Comparison of ENCODE assay signal across 20 cellular contexts in the genomic region with DNA sequence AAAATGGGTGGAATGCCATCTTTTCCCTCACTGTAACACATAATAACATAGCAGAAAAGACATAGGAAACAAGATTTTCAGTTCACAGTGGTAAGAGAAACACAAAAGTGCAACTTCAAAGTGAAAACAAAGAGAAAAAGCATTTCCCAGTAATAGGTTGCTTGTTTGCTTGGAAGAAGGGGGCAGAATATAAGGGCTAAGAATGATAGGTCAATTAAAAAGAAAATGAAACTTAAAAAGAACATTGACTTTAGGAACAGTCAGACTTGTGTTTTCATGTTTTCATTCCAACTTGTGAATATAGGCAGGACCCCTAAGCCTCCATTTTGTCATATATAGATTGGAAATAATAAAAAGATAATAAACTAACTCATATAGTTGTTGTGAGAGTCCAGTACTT.
DNase-seq lines count a peak whose midpoint lies in the region; ATAC-seq and TF ChIP-seq lines count a peak whose summit lies in the region.
"Had no signal": no experiment of that assay in that cellular context is flagged by ENCODE, and none has a peak within 500 bp of the region (broad histone marks: within the 10 kb centered on the region; RNA-seq: fewer than 3 reads in every experiment).

No MANE protein-coding gene starts in this region.

- H3K4me3 Mint-ChIP-seq in activated CD4-positive, alpha-beta T cell treated with anti-CD3 and anti-CD28 coated beads for 36 hours, result no peak overlapping the region
- H3K4me3 Mint-ChIP-seq in natural killer cell treated with Interleukin-12 subunit alpha and Interleukin-12 subunit beta and Interleukin-15 and Interleukin-18, amount 100 ng/mL, for 72 hours, result peak overlapping the region; percentile 54
- H3K4me3 Mint-ChIP-seq in natural killer cell, result no peak overlapping the region
- no peak overlapping the region for H3K4me3 Mint-ChIP-seq in stimulated activated naive B cell treated with anti-CD40 and anti-IgM and Interleukin-4, amounts not matched to agents 10 μg/mL and 1 μg/mL and 100 μg/mL, for 72 hours
- H3K4me3 Mint-ChIP-seq: CD4-positive, alpha-beta memory T cell; H9 had no signal

- H3K4me1 Mint-ChIP-seq in activated CD4-positive, alpha-beta T cell treated with anti-CD3 and anti-CD28 coated beads for 36 hours, result peaks cover 6% of the 10 kb centered on the region
- peaks cover 9 to 23% of the 10 kb centered on the region in 2 donors for H3K4me1 Mint-ChIP-seq in natural killer cell treated with Interleukin-12 subunit alpha and Interleukin-12 subunit beta and Interleukin-15 and Interleukin-18, amount 100 ng/mL, for 72 hours (ENCODE audit: low read depth in 2 of 2)
- no peaks in the 10 kb centered on the region for H3K4me1 Mint-ChIP-seq in natural killer cell
- peaks cover 0 to 6% of the 10 kb centered on the region in 2 donors for H3K4me1 Mint-ChIP-seq in stimulated activated naive B cell treated with anti-CD40 and anti-IgM and Interleukin-4, amounts not matched to agents 10 μg/mL and 1 μg/mL and 100 μg/mL, for 72 hours
- H3K4me1 Mint-ChIP-seq: H9 had no signal

- no peaks in the 10 kb centered on the region for H3K27me3 ChIP-seq in BE2C

- H3K36me3 ChIP-seq in BE2C, result no peaks in the 10 kb centered on the region

- no peak for TF ChIP-seq CTCF in natural killer cell (IDR thresholded peaks at IDR 0.05)
- TF ChIP-seq CTCF in BE2C (IDR thresholded peaks at IDR 0.05; ENCODE audit: low read depth, low read length), result no peak

- POLR2A ChIA-PET in activated CD4-positive, alpha-beta T cell treated with anti-CD3 and anti-CD28 coated beads for 36 hours (lab: Charles Lee), result no interaction called here

- no peak overlapping the region for H3K4me3 ChIP-seq in BE2C (ENCODE audit: low read depth, low read length)
- H3K4me3 ChIP-seq: GM23248 had no signal

- DNase-seq in activated CD4-positive, alpha-beta T cell treated with anti-CD3 and anti-CD28 coated beads for 36 hours, result no peak
- DNase-seq in activated CD4-positive, alpha-beta T cell treated with anti-CD3 and anti-CD28 coated beads for 1 hour, result no peak
- no peak for DNase-seq in natural killer cell treated with Interleukin-12 subunit alpha and Interleukin-12 subunit beta and Interleukin-15 and Interleukin-18, amount 100 ng/mL, for 72 hours (ENCODE audit: low spot score)
- DNase-seq in natural killer cell (no peak), OCI-M1 (lab: John Stamatoyannopoulos, UW) (peak; percentile 44), NCI-H82 treated with DMSO at 0.1 percent for 48 hours (lab: John Stamatoyannopoulos, UW; ENCODE audit: unreplicated experiment) (no peak), BE2C (no peak)
- DNase-seq in stimulated activated naive B cell treated with anti-CD40 and anti-IgM and Interleukin-4, amounts not matched to agents 10 μg/mL and 1 μg/mL and 100 μg/mL, for 72 hours, result no peak
- DNase-seq: ACHN; AML-193; C1 segment of cervical spinal cord; Calu3; CD4-positive, alpha-beta memory T cell; COR-L47; DMS53; DMS79 treated with DMSO at 0.1 percent for 48 hours; GF-D8; GM23248; H9 had no signal

- no peak overlapping the region for H3K27ac Mint-ChIP-seq in activated CD4-positive, alpha-beta T cell treated with anti-CD3 and anti-CD28 coated beads for 36 hours
- H3K27ac Mint-ChIP-seq in natural killer cell treated with Interleukin-12 subunit alpha and Interleukin-12 subunit beta and Interleukin-15 and Interleukin-18, amount 100 ng/mL, for 72 hours, result peak overlapping the region in 1 of 2 donors; percentile 72
- no peak overlapping the region for H3K27ac Mint-ChIP-seq in natural killer cell
- H3K27ac Mint-ChIP-seq in stimulated activated naive B cell treated with anti-CD40 and anti-IgM and Interleukin-4, amounts not matched to agents 10 μg/mL and 1 μg/mL and 100 μg/mL, for 72 hours, result peak overlapping the region; percentile 65
- H3K27ac Mint-ChIP-seq: CD4-positive, alpha-beta memory T cell; H9 had no signal

- no peaks in the 10 kb centered on the region for H3K4me1 ChIP-seq in BE2C

- CTCF ChIA-PET in activated CD4-positive, alpha-beta T cell treated with anti-CD3 and anti-CD28 coated beads for 36 hours (lab: Charles Lee), result no interaction called here

- peaks cover 40% of the 10 kb centered on the region for H3K27me3 Mint-ChIP-seq in activated CD4-positive, alpha-beta T cell treated with anti-CD3 and anti-CD28 coated beads for 36 hours
- H3K27me3 Mint-ChIP-seq in natural killer cell treated with Interleukin-12 subunit alpha and Interleukin-12 subunit beta and Interleukin-15 and Interleukin-18, amount 100 ng/mL, for 72 hours, result peaks cover 12 to 27% of the 10 kb centered on the region in 2 donors
- peaks cover 26 to 65% of the 10 kb centered on the region in 2 donors for H3K27me3 Mint-ChIP-seq in natural killer cell (ENCODE audit: low read depth in 2 of 2)
- H3K27me3 Mint-ChIP-seq in stimulated activated naive B cell treated with anti-CD40 and anti-IgM and Interleukin-4, amounts not matched to agents 10 μg/mL and 1 μg/mL and 100 μg/mL, for 72 hours, result no peaks in the 10 kb centered on the region

- H3K9me3 ChIP-seq in BE2C, result no peaks in the 10 kb centered on the region

- H3K9me3 Mint-ChIP-seq in activated CD4-positive, alpha-beta T cell treated with anti-CD3 and anti-CD28 coated beads for 36 hours (ENCODE audit: low read depth), result no peaks in the 10 kb centered on the region
- no peaks in the 10 kb centered on the region for H3K9me3 Mint-ChIP-seq in natural killer cell treated with Interleukin-12 subunit alpha and Interleukin-12 subunit beta and Interleukin-15 and Interleukin-18, amount 100 ng/mL, for 72 hours
- H3K9me3 Mint-ChIP-seq in natural killer cell, result no peaks in the 10 kb centered on the region
- peaks cover 0 to 4% of the 10 kb centered on the region in 2 donors for H3K9me3 Mint-ChIP-seq in stimulated activated naive B cell treated with anti-CD40 and anti-IgM and Interleukin-4, amounts not matched to agents 10 μg/mL and 1 μg/mL and 100 μg/mL, for 72 hours
- H3K9me3 Mint-ChIP-seq: CD4-positive, alpha-beta memory T cell; H9 had no signal

- ATAC-seq in activated CD4-positive, alpha-beta T cell treated with anti-CD3 and anti-CD28 coated beads for 36 hours, result peak; percentile 33
- ATAC-seq in natural killer cell treated with Interleukin-12 subunit alpha and Interleukin-12 subunit beta and Interleukin-15 and Interleukin-18, amount 100 ng/mL, for 72 hours, result peak in 1 of 2 donors; percentile 54
- ATAC-seq in natural killer cell, result no peak
- ATAC-seq in stimulated activated naive B cell treated with anti-CD40 and anti-IgM and Interleukin-4, amounts not matched to agents 10 μg/mL and 1 μg/mL and 100 μg/mL, for 72 hours (replicated peaks), result no peak
- ATAC-seq: HCT116 had no signal

- intact Hi-C loops in activated CD4-positive, alpha-beta T cell treated with anti-CD3 and anti-CD28 coated beads for 36 hours (cut with DNase I, micrococcal nuclease), result no loop called here
- intact Hi-C loops in natural killer cell (cut with micrococcal nuclease), result no loop called here

- H3K36me3 Mint-ChIP-seq in activated CD4-positive, alpha-beta T cell treated with anti-CD3 and anti-CD28 coated beads for 36 hours (ENCODE audit: low read depth), result no peaks in the 10 kb centered on the region
- H3K36me3 Mint-ChIP-seq in natural killer cell treated with Interleukin-12 subunit alpha and Interleukin-12 subunit beta and Interleukin-15 and Interleukin-18, amount 100 ng/mL, for 72 hours, result no peaks in the 10 kb centered on the region
- H3K36me3 Mint-ChIP-seq in natural killer cell, result no peaks in the 10 kb centered on the region
- no peaks in the 10 kb centered on the region for H3K36me3 Mint-ChIP-seq in stimulated activated naive B cell treated with anti-CD40 and anti-IgM and Interleukin-4, amounts not matched to agents 10 μg/mL and 1 μg/mL and 100 μg/mL, for 72 hours
- H3K36me3 Mint-ChIP-seq: CD4-positive, alpha-beta memory T cell had no signal
